Comparison of ENCODE assay signal across 8 cellular contexts in genomic region chr1:97820470-97821188, GRCh38.
DNase-seq lines count a peak whose midpoint lies in the region; ATAC-seq and TF ChIP-seq lines count a peak whose summit lies in the region.

No MANE protein-coding gene starts in this region.

- H3K9ac ChIP-seq in H9 (ENCODE audit: extremely low read depth, insufficient read length, low read length), result no peak overlapping the region

- H4K20me1 ChIP-seq in H9 (ENCODE audit: control insufficient read depth, insufficient read depth, insufficient read length) (no peaks in the 10 kb centered on the region), osteoblast (ENCODE audit: insufficient read depth, low read length) (no peaks in the 10 kb centered on the region)

- H3K4me3 Mint-ChIP-seq in H9, result no peak overlapping the region
- H3K4me3 Mint-ChIP-seq in activated CD8-positive, alpha-beta memory T cell treated with anti-CD3 and anti-CD28 coated beads, Interleukin-2, amount 10 ng/mL, durations not matched to agents 7 days and 5 days, result no peak overlapping the region

- no peaks in the 10 kb centered on the region for H3K79me1 ChIP-seq in H9 (ENCODE audit: insufficient read depth, low read depth, low read length, poor library complexity, severe bottlenecking)

- no peak overlapping the region for H3T11ph ChIP-seq in H9 (ENCODE audit: low read length)

- no peak overlapping the region for H3K14ac ChIP-seq in H9 (ENCODE audit: insufficient read depth, low read length)

- H3K4me1 Mint-ChIP-seq in H9, result peaks cover 8 to 15% of the 10 kb centered on the region in 2 experiments
- H3K4me1 Mint-ChIP-seq in activated CD8-positive, alpha-beta memory T cell treated with anti-CD3 and anti-CD28 coated beads, Interleukin-2, amount 10 ng/mL, durations not matched to agents 7 days and 5 days, result no peaks in the 10 kb centered on the region

- H3K27ac ChIP-seq in H9 (ENCODE audit: insufficient read length, low read depth, low read length) (no peak overlapping the region), osteoblast (ENCODE audit: low read depth, low read length) (no peak overlapping the region)

- TF ChIP-seq CTCF in GM12864 (IDR thresholded peaks at IDR 0.05; ENCODE audit: low read depth, low read length, missing control alignments) (peak; percentile 39), H9 (conservative IDR thresholded peaks at IDR 0.05) (peak; percentile 62), osteoblast (IDR thresholded peaks at IDR 0.05; ENCODE audit: extremely low read depth, low read depth, low read length) (peak; percentile 48)

- H3K9me3 ChIP-seq in H9 (ENCODE audit: control insufficient read depth, low read depth, low read length) (no peaks in the 10 kb centered on the region), osteoblast (ENCODE audit: low read depth, low read length) (no peaks in the 10 kb centered on the region)

- H4K5ac ChIP-seq in H9 (ENCODE audit: insufficient read length, low read depth, low read length), result no peak overlapping the region

- no peak overlapping the region for H3K18ac ChIP-seq in H9 (ENCODE audit: insufficient read length, low read depth, low read length)

- no peak overlapping the region for H2AFZ ChIP-seq in H9 (ENCODE audit: low read length)
- H2AFZ ChIP-seq in osteoblast (ENCODE audit: low read length), result no peak overlapping the region

- no CpG with 5 or more reads among the region's 6 CpGs for WGBS in H9 (ENCODE audit: extremely low coverage, insufficient read length, low lambda C conversion rate)

- H3K27me3 Mint-ChIP-seq in H9 (ENCODE audit: low read depth), result no peaks in the 10 kb centered on the region
- no peaks in the 10 kb centered on the region for H3K27me3 Mint-ChIP-seq in activated CD8-positive, alpha-beta memory T cell treated with anti-CD3 and anti-CD28 coated beads, Interleukin-2, amount 10 ng/mL, durations not matched to agents 7 days and 5 days

- no peak overlapping the region for H3K4me3 ChIP-seq in GM12864 (ENCODE audit: low read depth, low read length)
- no peak overlapping the region for H3K4me3 ChIP-seq in osteoblast (ENCODE audit: insufficient read depth, low read length)

- no peak overlapping the region for H2BK5ac ChIP-seq in H9 (ENCODE audit: insufficient read length, low read length)

- H4K8ac ChIP-seq in H9 (replicated peaks; ENCODE audit: insufficient read length, low read depth, low read length), result no peak overlapping the region

- ATAC-seq in activated CD8-positive, alpha-beta memory T cell treated with anti-CD3 and anti-CD28 coated beads, Interleukin-2, amount 10 ng/mL, durations not matched to agents 7 days and 5 days, result no peak

- H2BK20ac ChIP-seq in H9 (ENCODE audit: low read depth, low read length, poor library complexity, severe bottlenecking), result no peak overlapping the region

- no peaks in the 10 kb centered on the region for H3K36me3 Mint-ChIP-seq in H9 (ENCODE audit: insufficient read depth in 1 of 3, low read depth in 3 of 3)
- H3K36me3 Mint-ChIP-seq in activated CD8-positive, alpha-beta memory T cell treated with anti-CD3 and anti-CD28 coated beads, Interleukin-2, amount 10 ng/mL, durations not matched to agents 7 days and 5 days, result no peaks in the 10 kb centered on the region

- DNase-seq in GM12864 (ENCODE audit: low read depth) (no peak), H9 (no peak), NCI-H2227 (lab: John Stamatoyannopoulos, UW; ENCODE audit: unreplicated experiment) (peak; percentile 69), dedifferentiated amniotic fluid mesenchymal stem cell (ENCODE audit: extremely low spot score) (peak; percentile 20), osteoblast (ENCODE audit: insufficient read length, low spot score, missing footprints) (no peak), mesenteric fat pad (ENCODE audit: low spot score) (no peak)
- no peak for DNase-seq in stimulated activated CD4-positive, alpha-beta T cell treated with anti-CD3 and anti-CD28 coated beads, Interleukin-1b, Interleukin-23, amount 100 ng/mL, for 48 hours
- DNase-seq in activated CD8-positive, alpha-beta memory T cell treated with anti-CD3 and anti-CD28 coated beads, Interleukin-2, amount 10 ng/mL, durations not matched to agents 7 days and 5 days, result no peak

- H3K36me3 ChIP-seq in osteoblast (ENCODE audit: insufficient read depth, low read length), result no peaks in the 10 kb centered on the region

- no peak overlapping the region for H2BK12ac ChIP-seq in H9 (ENCODE audit: insufficient read length, low read depth, low read length)

- no peak overlapping the region for H2BK15ac ChIP-seq in H9 (ENCODE audit: low read depth, low read length)

- H3K56ac ChIP-seq in H9 (ENCODE audit: insufficient read length, low read depth, low read length), result no peak overlapping the region

- H3K4me2 ChIP-seq in H9 (ENCODE audit: insufficient read depth, insufficient read length, low read length) (no peak overlapping the region), osteoblast (ENCODE audit: insufficient read depth, low read length) (no peak overlapping the region)

- H4K91ac ChIP-seq in H9 (ENCODE audit: insufficient read length, low read depth, low read length), result no peak overlapping the region

- H2AK5ac ChIP-seq in H9 (ENCODE audit: insufficient read length, low read length), result no peak overlapping the region

- H2BK120ac ChIP-seq in H9 (ENCODE audit: low read depth, low read length, poor library complexity, severe bottlenecking), result no peak overlapping the region

- CTCF ChIA-PET in activated CD8-positive, alpha-beta memory T cell treated with anti-CD3 and anti-CD28 coated beads, Interleukin-2, amount 10 ng/mL, durations not matched to agents 7 days and 5 days (lab: Charles Lee), result interaction anchor here (0.7 kb wide), 2 partner anchors 577 to 680 kb away, joined by 3 to 4 read pairs; no protein-coding TSS in a partner anchor

- H3K27me3 ChIP-seq in H9 (ENCODE audit: insufficient read depth, low read length) (no peaks in the 10 kb centered on the region), osteoblast (ENCODE audit: insufficient read depth, low read length) (no peaks in the 10 kb centered on the region)

- no peak overlapping the region for H3K4ac ChIP-seq in H9 (ENCODE audit: low read depth, low read length)

- H3K27ac Mint-ChIP-seq in H9, result no peak overlapping the region
- H3K27ac Mint-ChIP-seq in activated CD8-positive, alpha-beta memory T cell treated with anti-CD3 and anti-CD28 coated beads, Interleukin-2, amount 10 ng/mL, durations not matched to agents 7 days and 5 days, result no peak overlapping the region

- H3K23me2 ChIP-seq in H9 (ENCODE audit: insufficient read length, low read depth, low read length, poor library complexity, severe bottlenecking), result no peaks in the 10 kb centered on the region

- no peaks in the 10 kb centered on the region for H3K9me3 Mint-ChIP-seq in H9
- no peaks in the 10 kb centered on the region for H3K9me3 Mint-ChIP-seq in activated CD8-positive, alpha-beta memory T cell treated with anti-CD3 and anti-CD28 coated beads, Interleukin-2, amount 10 ng/mL, durations not matched to agents 7 days and 5 days (ENCODE audit: low read depth)

- H3K4me1 ChIP-seq in H9 (ENCODE audit: insufficient read depth, low read length) (no peaks in the 10 kb centered on the region), osteoblast (ENCODE audit: insufficient read depth, low read length) (peaks cover 4% of the 10 kb centered on the region)

- no peak overlapping the region for H3K23ac ChIP-seq in H9 (ENCODE audit: insufficient read length, low read depth, low read length)

- H3K79me2 ChIP-seq in H9 (ENCODE audit: insufficient read depth, low read length), result no peaks in the 10 kb centered on the region
- no peaks in the 10 kb centered on the region for H3K79me2 ChIP-seq in osteoblast (ENCODE audit: insufficient read depth, low read length)

Comparison
In these comparisons a context has a peak if more than half of its experiments do, and no peak if none do; other contexts are left out.
1. DNase-seq: peak in NCI-H2227 (single experiment) and dedifferentiated amniotic fluid mesenchymal stem cell (single experiment); none in GM12864 (single experiment), H9 (single experiment), osteoblast (single experiment), mesenteric fat pad (single experiment), stimulated activated CD4-positive, alpha-beta T cell treated with anti-CD3 and anti-CD28 coated beads, Interleukin-1b, Interleukin-23, amount 100 ng/mL, for 48 hours (single experiment) and activated CD8-positive, alpha-beta memory T cell treated with anti-CD3 and anti-CD28 coated beads, Interleukin-2, amount 10 ng/mL, durations not matched to agents 7 days and 5 days (single experiment).
2. Peak in every context shown above with its lines, with median percentiles within 50 percentile points of each other: CTCF ChIP-seq.